11 cellular contexts compared by ENCODE assay signal in genomic region chr7:77674878-77675277, GRCh38.
DNase-seq lines count a peak whose midpoint lies in the region; ATAC-seq, FAIRE-seq and TF ChIP-seq lines count a peak whose summit lies in the region.
"Had no signal": no experiment of that assay in that cellular context is flagged by ENCODE, and none has a peak within 500 bp of the region (broad histone marks: within the 10 kb centered on the region; RNA-seq: fewer than 3 reads in every experiment).

No MANE protein-coding gene starts in this region.

- TF ChIP-seq POLR2A in GM18505 (IDR thresholded peaks at IDR 0.05; ENCODE audit: borderline replicate concordance, extremely low read depth, insufficient read depth, insufficient read length) = no peak

- FAIRE-seq in GM19239 (lab: Jason Lieb, UNC) = no peak

- TF ChIP-seq CTCF in GM13976 (IDR thresholded peaks at IDR 0.05; ENCODE audit: borderline replicate concordance, control extremely low read depth, extremely low read depth, insufficient read depth, missing control alignments) = no peak

- ATAC-seq in GM21390 (IDR thresholded peaks at IDR 0.05; ENCODE audit: unreplicated experiment) (peak; percentile 75), GM18505 (IDR thresholded peaks at IDR 0.05; ENCODE audit: unreplicated experiment) (no peak)

- DNase-seq in ELR (ENCODE audit: low read depth) (peak; percentile 59), NCI-H69 (lab: John Stamatoyannopoulos, UW) (peak; percentile 30), kidney tubule cell (ENCODE audit: low spot score) (peak; percentile 58), GM13976 (ENCODE audit: low spot score) (no peak), GM19239 (ENCODE audit: insufficient read length, low spot score) (no peak), hippocampal formation (lab: John Stamatoyannopoulos, UW) (no peak)
- DNase-seq: activated CD4-positive, alpha-beta T cell treated with anti-CD3 and anti-CD28 coated beads, Interleukin-2, amount 50 U/mL, for 1 hour; central memory CD4-positive, alpha-beta T cell; heart left ventricle had no signal

- in situ Hi-C loops in GM13976 (cut with MboI; ENCODE audit: low sequenced_read_pairs, unreplicated experiment) = loop anchor here (25.0 kb wide), 2 partner anchors 262 to 362 kb away; no protein-coding TSS in a partner anchor

Comparison
In these comparisons a context has a peak if more than half of its experiments do, and no peak if none do; other contexts are left out.
1. DNase-seq: peak in ELR (single experiment), NCI-H69 (single experiment) and kidney tubule cell (single experiment); none in GM13976 (single experiment), GM19239 (single experiment) and hippocampal formation (0 of 2).